In the genomic region with DNA sequence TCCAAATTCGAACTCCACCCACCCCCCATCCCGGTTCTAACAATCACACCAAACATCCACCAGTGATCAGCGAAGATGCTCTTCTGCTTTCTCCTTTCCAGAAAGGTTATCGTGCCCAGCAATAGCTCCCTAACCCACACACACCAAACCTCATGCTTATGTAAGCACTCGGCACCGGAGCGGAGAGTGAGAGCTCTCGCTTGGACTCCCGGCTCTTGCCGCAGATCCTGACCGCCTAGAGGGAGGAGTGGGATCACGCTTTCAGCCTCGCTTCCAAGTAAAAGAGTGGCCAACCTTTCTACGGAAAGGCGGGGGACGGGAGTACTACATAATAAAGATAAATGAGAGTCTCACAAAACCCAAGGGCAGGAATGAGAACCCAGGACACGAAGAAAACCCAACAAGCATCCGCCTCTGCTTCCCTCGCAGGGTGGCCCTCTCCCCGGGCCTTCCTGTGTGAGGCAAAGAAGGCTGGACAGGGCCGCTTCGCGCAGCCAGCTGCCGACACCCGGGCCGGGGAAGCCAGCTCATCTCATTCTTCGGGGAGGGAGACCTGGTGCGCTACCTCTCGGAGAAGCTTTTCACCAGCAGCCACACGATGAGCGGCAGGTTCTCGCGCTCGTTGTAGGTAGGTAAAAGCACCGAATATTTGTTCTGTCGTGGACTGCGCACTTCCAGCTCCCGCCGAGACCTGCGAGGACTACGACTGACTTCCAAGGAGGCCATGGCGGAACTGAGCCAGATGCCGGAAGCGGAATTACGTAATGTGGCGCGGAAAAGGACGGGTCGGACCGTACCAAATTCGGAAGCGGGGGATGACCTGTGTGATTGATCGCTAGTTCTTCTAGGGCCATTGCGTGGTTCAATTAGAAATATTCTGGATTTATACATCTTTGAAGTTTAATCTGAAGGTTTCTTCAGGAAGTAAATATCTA, we compare ENCODE assay signal across 8 cellular contexts. TPM values are rescaled to one million over a fixed set of nuclear protein-coding genes. Genes with fewer than 3 reads are reported as not detected.
A peak's percentile ranks its signal among the peaks of the same experiment; 100 is the strongest.
DNase-seq lines count a peak whose midpoint lies in the region; ATAC-seq and TF ChIP-seq lines count a peak whose summit lies in the region.

A gene (minus strand): TSS at position 735 of the 935 bp plus-strand sequence. CDS start 9 bp downstream, at position 726.

- H4K20me1 ChIP-seq in BLaER1, result peaks cover 74% of the 10 kb centered on the region

- peak; percentile 88 for ATAC-seq in GM19324 (IDR thresholded peaks at IDR 0.05; ENCODE audit: low FRiP score, unreplicated experiment)
- peak; percentile 58 for ATAC-seq in HG03460 (IDR thresholded peaks at IDR 0.05; ENCODE audit: unreplicated experiment)
- peak; percentile 88 to 94 (median 88) for ATAC-seq in right lobe of liver

- under 1% methylated on average over 44 of the region's 54 CpGs for WGBS in right lobe of liver (ENCODE audit: insufficient coverage, low coverage, low lambda C conversion rate, missing lambda C conversion rate)

- peak within 1 kb of the TSS; percentile 97 for H3K4me2 ChIP-seq in BLaER1

- H3K4me3 ChIP-seq in BLaER1 (peak within 1 kb of the TSS; percentile 90), dorsolateral prefrontal cortex (peak within 1 kb of the TSS; percentile 72 to 100 (median 98)), right lobe of liver (peak within 1 kb of the TSS; percentile 79 to 98 (median 85))

- DNase-seq in NCI-H748 (lab: John Stamatoyannopoulos, UW; ENCODE audit: unreplicated experiment), result peak; percentile 88
- peak; percentile 84 to 85 for DNase-seq in activated CD4-positive, alpha-beta T cell treated with anti-CD3 and anti-CD28 coated beads, Interleukin-2, amount 50 U/mL, for 4 hours
- DNase-seq in dorsolateral prefrontal cortex, result peak; percentile 84 to 91 (median 89)
- DNase-seq in right lobe of liver, result peak; percentile 84 to 90 (median 89)
- peak; percentile 80 to 83 for DNase-seq in stimulated activated CD4-positive, alpha-beta T cell treated with anti-CD3 and anti-CD28 coated beads, Interleukin-4, amount 100 ng/mL, for 4 hours

- no peaks in the 10 kb centered on the region for H3K9me3 ChIP-seq in BLaER1
- H3K9me3 ChIP-seq in right lobe of liver, result no peaks in the 10 kb centered on the region

- intact Hi-C loops in dorsolateral prefrontal cortex (cut with DNase I), result loop anchor here (2.0 kb wide), 1 partner anchor 27 kb away; a partner anchor contains a TSS
- intact Hi-C loops in right lobe of liver (cut with DNase I), result no loop called here

- H3K27ac ChIP-seq in BLaER1 (peak within 1 kb of the TSS; percentile 99), dorsolateral prefrontal cortex (peak within 1 kb of the TSS; percentile 84 to 99 (median 95)), right lobe of liver (peak within 1 kb of the TSS; percentile 83 to 90 (median 88))

- TF ChIP-seq POLR2A in right lobe of liver (IDR thresholded peaks at IDR 0.05), result peak; percentile 84

- peak within 1 kb of the TSS; percentile 98 for H3K9ac ChIP-seq in BLaER1

- H3K27me3 ChIP-seq in BLaER1 (no peaks in the 10 kb centered on the region), dorsolateral prefrontal cortex (no peaks in the 10 kb centered on the region), right lobe of liver (no peaks in the 10 kb centered on the region)

- H3K36me3 ChIP-seq in BLaER1, result peaks cover 36% of the 10 kb centered on the region
- H3K36me3 ChIP-seq in right lobe of liver, result peaks cover 0 to 19% (median 3%) of the 10 kb centered on the region in 4 donors

- TF ChIP-seq CTCF in dorsolateral prefrontal cortex (IDR thresholded peaks at IDR 0.05 in 54 of 56, conservative IDR thresholded peaks at IDR 0.05 in 2 of 56; ENCODE audit: low read depth in 1 of 56, partially characterized antibody in 56 of 56) (peak in 6 of 56 donors; percentile 3 to 36 (median 17)), right lobe of liver (IDR thresholded peaks at IDR 0.05) (no peak)

- peaks cover 39% of the 10 kb centered on the region for H3K4me1 ChIP-seq in BLaER1
- peaks cover 0 to 28% (median 15%) of the 10 kb centered on the region in 4 donors for H3K4me1 ChIP-seq in right lobe of liver

RNA-seq across cellular contexts. Expression of the gene that starts here (rescaled TPM):
- 10 to 100 TPM; 12.9 to 36.2 (median 25.1) TPM for total RNA-seq in dorsolateral prefrontal cortex
- 10 to 100 TPM; 16.6 to 40.4 (median 21.2) TPM for total RNA-seq in right lobe of liver

Comparison
In these comparisons a context has a peak if more than half of its experiments do, and no peak if none do; other contexts are left out.
1. Peak in every context shown above with its lines: DNase-seq, ATAC-seq, H3K4me3 ChIP-seq and H3K27ac ChIP-seq.
2. intact Hi-C loops: an anchor here in dorsolateral prefrontal cortex (2.0 kb wide); none called in right lobe of liver.